In the genomic region with DNA sequence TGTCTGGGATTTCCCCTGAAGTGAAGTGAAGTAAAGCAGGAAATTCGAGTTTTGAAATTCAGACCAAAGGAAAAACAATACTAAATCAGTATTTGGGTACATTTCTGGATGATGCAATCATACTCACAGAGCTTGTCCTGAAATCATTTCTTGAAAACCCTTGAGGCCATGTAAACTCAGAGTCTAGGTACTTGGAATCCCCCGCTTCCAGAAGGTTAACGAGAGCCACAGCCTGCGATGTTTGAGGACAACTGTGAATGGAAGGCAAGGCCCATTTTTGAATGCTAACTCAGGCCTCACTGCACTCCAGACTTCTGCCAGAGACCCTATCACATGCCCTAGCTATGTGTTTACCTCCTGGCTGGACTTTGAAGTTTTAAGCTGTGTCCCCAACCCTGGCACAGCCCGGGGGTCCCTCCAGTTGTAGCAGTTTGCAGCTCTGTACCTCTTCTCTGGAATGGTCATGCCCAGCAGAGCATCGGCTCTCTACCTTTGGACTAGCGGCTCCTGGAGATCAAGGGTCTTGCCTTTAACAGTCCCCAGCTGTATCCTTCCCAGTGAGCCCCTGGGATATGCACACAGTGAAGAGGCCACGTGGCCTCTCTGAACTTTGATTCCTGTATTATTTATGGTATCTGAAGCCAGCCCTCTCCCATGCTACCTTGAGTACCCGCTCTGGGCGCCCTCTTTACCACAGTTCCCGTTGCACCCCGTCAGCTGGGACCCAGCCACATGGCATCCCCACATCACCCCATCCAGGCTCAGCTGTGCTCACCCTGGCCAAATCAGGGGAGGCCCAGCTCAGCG, we compare ENCODE assay signal across 8 cellular contexts. TPM values are rescaled to one million over a fixed set of nuclear protein-coding genes. Genes with fewer than 3 reads are reported as not detected.
A peak's percentile ranks its signal among the peaks of the same experiment; 100 is the strongest.
DNase-seq lines count a peak whose midpoint lies in the region; ATAC-seq lines count a peak whose summit lies in the region.

No MANE protein-coding gene starts in this region.

- peaks cover 11% of the 10 kb centered on the region for H3K36me3 Mint-ChIP-seq in activated naive CD4-positive, alpha-beta T cell treated with anti-CD3 and anti-CD28 coated beads, Interleukin-2, amount 10 ng/mL, durations not matched to agents 7 days and 5 days

- peaks cover 7% of the 10 kb centered on the region for H3K4me1 ChIP-seq in thymus (ENCODE audit: control insufficient read depth, insufficient read depth, low read length)

- peak; percentile 11 for ATAC-seq in left lobe of liver

- H3K9me3 Mint-ChIP-seq in activated naive CD4-positive, alpha-beta T cell treated with anti-CD3 and anti-CD28 coated beads, Interleukin-2, amount 10 ng/mL, durations not matched to agents 7 days and 5 days, result no peaks in the 10 kb centered on the region

- no peaks in the 10 kb centered on the region for H3K27me3 ChIP-seq in thymus (ENCODE audit: control insufficient read depth, insufficient read depth)

- peak overlapping the region; percentile 80 for H3K27ac ChIP-seq in thymus (ENCODE audit: low read depth)

- peaks cover 52% of the 10 kb centered on the region for H3K4me1 Mint-ChIP-seq in activated naive CD4-positive, alpha-beta T cell treated with anti-CD3 and anti-CD28 coated beads, Interleukin-2, amount 10 ng/mL, durations not matched to agents 7 days and 5 days

- no peak for DNase-seq in activated naive CD4-positive, alpha-beta T cell treated with anti-CD3 and anti-CD28 coated beads, Interleukin-2, amount 10 ng/mL, durations not matched to agents 7 days and 5 days
- DNase-seq in activated naive CD4-positive, alpha-beta T cell (lab: John Stamatoyannopoulos, UW), result no peak
- DNase-seq in amniotic stem cell (lab: John Stamatoyannopoulos, UW), result peak; percentile 82
- peak; percentile 72 for DNase-seq in left lobe of liver (ENCODE audit: low spot score)
- no peak for DNase-seq in GDM1 (lab: John Stamatoyannopoulos, UW)
- no peak for DNase-seq in NCI-H1436 (lab: John Stamatoyannopoulos, UW)
- DNase-seq in stimulated activated CD4-positive, alpha-beta T cell treated with anti-CD3 and anti-CD28 coated beads, Interleukin-2, amount 100 ng/mL, for 24 hours, result no peak

- H3K36me3 ChIP-seq in thymus (ENCODE audit: control insufficient read depth, insufficient read depth), result no peaks in the 10 kb centered on the region

- H3K27me3 Mint-ChIP-seq in activated naive CD4-positive, alpha-beta T cell treated with anti-CD3 and anti-CD28 coated beads, Interleukin-2, amount 10 ng/mL, durations not matched to agents 7 days and 5 days, result no peaks in the 10 kb centered on the region

- 72% methylated on average over 13 of the region's 13 CpGs for WGBS in thymus

- H3K4me3 ChIP-seq in thymus (ENCODE audit: low read length), result no peak overlapping the region

- peak overlapping the region; percentile 69 for H3K27ac Mint-ChIP-seq in activated naive CD4-positive, alpha-beta T cell treated with anti-CD3 and anti-CD28 coated beads, Interleukin-2, amount 10 ng/mL, durations not matched to agents 7 days and 5 days

- CTCF ChIA-PET in activated naive CD4-positive, alpha-beta T cell treated with anti-CD3 and anti-CD28 coated beads, Interleukin-2, amount 10 ng/mL, durations not matched to agents 7 days and 5 days (lab: Charles Lee), result interaction anchor here (0.9 to 2.5 kb wide), 5 partner anchors 10 to 136 kb away, joined by 4 to 10 read pairs (median 4); no protein-coding TSS in a partner anchor

- H3K9me3 ChIP-seq in thymus (ENCODE audit: control insufficient read depth), result no peaks in the 10 kb centered on the region

- H3K4me3 Mint-ChIP-seq in activated naive CD4-positive, alpha-beta T cell treated with anti-CD3 and anti-CD28 coated beads, Interleukin-2, amount 10 ng/mL, durations not matched to agents 7 days and 5 days, result no peak overlapping the region

RNA-seq across cellular contexts. Expression of gene FTH1, which starts 5.6 kb away (rescaled TPM):
- 938 TPM for total RNA-seq in left lobe of liver
- polyA plus RNA-seq in thymus, result 3,415 TPM

RNA-seq across cellular contexts. Expression of gene BEST1, which starts 22.8 kb away (rescaled TPM):
- 0.63 TPM for total RNA-seq in left lobe of liver
- 3.3 TPM for polyA plus RNA-seq in thymus

RNA-seq across cellular contexts. Expression of gene RAB3IL1, which starts 55.6 kb away (rescaled TPM):
- total RNA-seq in left lobe of liver, result 4.0 TPM
- 14.2 TPM for polyA plus RNA-seq in thymus

Comparison
In these comparisons a context has a peak if more than half of its experiments do, and no peak if none do; other contexts are left out.
1. DNase-seq: peak in amniotic stem cell (single experiment) and left lobe of liver (single experiment); none in activated naive CD4-positive, alpha-beta T cell treated with anti-CD3 and anti-CD28 coated beads, Interleukin-2, amount 10 ng/mL, durations not matched to agents 7 days and 5 days (single experiment), activated naive CD4-positive, alpha-beta T cell (0 of 4), GDM1 (single experiment), NCI-H1436 (single experiment) and stimulated activated CD4-positive, alpha-beta T cell treated with anti-CD3 and anti-CD28 coated beads, Interleukin-2, amount 100 ng/mL, for 24 hours (0 of 2).